6 cellular contexts compared by ENCODE assay signal in genomic region chr17:9151740-9152139, GRCh38.
A peak's percentile ranks its signal among the peaks of the same experiment; 100 is the strongest.
DNase-seq lines count a peak whose midpoint lies in the region; ATAC-seq and TF ChIP-seq lines count a peak whose summit lies in the region.
"Not testable (repeated sequence)": the region's sequence is repeated elsewhere in the genome, so short reads cannot be mapped to it uniquely, and the experiment has no call there.

No MANE protein-coding gene starts in this region.

- peak overlapping the region; percentile 50 for H3K27ac Mint-ChIP-seq in neural crest cell (ENCODE audit: unreplicated experiment)
- H3K27ac Mint-ChIP-seq in progenitor cell of endocrine pancreas: peak overlapping the region; percentile 81

- H3K9me3 ChIP-seq in ascending aorta, esophagus squamous epithelium, thoracic aorta: not testable (repeated sequence)

- H3K4me3 Mint-ChIP-seq in neural crest cell; progenitor cell of endocrine pancreas (ENCODE audit: low read depth): not testable (repeated sequence)

- not testable (repeated sequence) for TF ChIP-seq POLR2A in esophagus squamous epithelium (IDR thresholded peaks at IDR 0.05)

- not testable (repeated sequence) for TF ChIP-seq CTCF in ascending aorta (IDR thresholded peaks at IDR 0.05); esophagus squamous epithelium (IDR thresholded peaks at IDR 0.05); neural crest cell (conservative IDR thresholded peaks at IDR 0.05); progenitor cell of endocrine pancreas (IDR thresholded peaks at IDR 0.05; ENCODE audit: unreplicated experiment); thoracic aorta (IDR thresholded peaks at IDR 0.05)

- H3K27ac ChIP-seq in ascending aorta (peak overlapping the region; percentile 64 to 75), esophagus squamous epithelium (peak overlapping the region; percentile 51 to 90 (median 72)), thoracic aorta (peak overlapping the region; percentile 82 to 87)

- not testable (repeated sequence) for H3K27me3 ChIP-seq in ascending aorta; esophagus squamous epithelium; thoracic aorta (replicated peaks; ENCODE audit: insufficient read depth)

- not testable (repeated sequence) for ATAC-seq in thoracic aorta (ENCODE audit: insufficient number of reproducible peaks, low FRiP score, low read depth)

- H3K4me3 ChIP-seq in ascending aorta, esophagus squamous epithelium, thoracic aorta: not testable (repeated sequence)

- H3K27me3 Mint-ChIP-seq in neural crest cell (ENCODE audit: low read depth): not testable (repeated sequence)
- H3K27me3 Mint-ChIP-seq in progenitor cell of endocrine pancreas: peaks cover 87% of the 10 kb centered on the region

- H3K4me1 ChIP-seq in ascending aorta: peaks cover 5 to 28% of the 10 kb centered on the region in 2 donors
- peaks cover 0 to 41% (median 20%) of the 10 kb centered on the region in 3 donors for H3K4me1 ChIP-seq in esophagus squamous epithelium
- peaks cover 26 to 40% of the 10 kb centered on the region in 2 donors for H3K4me1 ChIP-seq in thoracic aorta (ENCODE audit: control insufficient read depth in 1 of 2, low read depth in 2 of 2)

- DNase-seq in HEK293T (ENCODE audit: extremely low spot score); ascending aorta (ENCODE audit: low spot score in 2 of 2); esophagus squamous epithelium (lab: John Stamatoyannopoulos, UW); neural crest cell (ENCODE audit: low read depth, low spot score); progenitor cell of endocrine pancreas (ENCODE audit: low spot score, unreplicated experiment); thoracic aorta (ENCODE audit: low spot score): not testable (repeated sequence)

- H3K36me3 Mint-ChIP-seq in neural crest cell (ENCODE audit: low read depth); progenitor cell of endocrine pancreas (ENCODE audit: insufficient read depth): not testable (repeated sequence)

- CTCF ChIA-PET in HEK293T (lab: Yijun Ruan, JAX): not testable (repeated sequence)

- not testable (repeated sequence) for H3K36me3 ChIP-seq in ascending aorta, esophagus squamous epithelium, thoracic aorta

- POLR2A ChIA-PET in HEK293T (lab: Yijun Ruan, JAX): not testable (repeated sequence)

- not testable (repeated sequence) for H3K9me3 Mint-ChIP-seq in neural crest cell; progenitor cell of endocrine pancreas (ENCODE audit: low read depth)

- WGBS in esophagus squamous epithelium, 2 donors: 92 to 94% methylated on average over 10 of the region's 10 CpGs

- intact Hi-C loops in ascending aorta (cut with DNase I): loop anchor here (1.0 kb wide), 1 partner anchor 11 kb away; no protein-coding TSS in a partner anchor
- intact Hi-C loops in esophagus squamous epithelium (cut with DNase I): not testable (repeated sequence)

- H3K4me1 Mint-ChIP-seq in neural crest cell: peaks cover 35% of the 10 kb centered on the region
- H3K4me1 Mint-ChIP-seq in progenitor cell of endocrine pancreas (ENCODE audit: low read depth): peaks cover 27% of the 10 kb centered on the region

TF ChIP-seq in HEK293T, 16 proteins besides CTCF, POLR2A, EP300 and RAD21:
- TF ChIP-seq PKNOX1 (IDR thresholded peaks at IDR 0.05): 0 out of 2 replicates have a peak, but pooled peaks have one; percentile 39
